ENCODE assay signal across 16 cellular contexts in the genomic region with DNA sequence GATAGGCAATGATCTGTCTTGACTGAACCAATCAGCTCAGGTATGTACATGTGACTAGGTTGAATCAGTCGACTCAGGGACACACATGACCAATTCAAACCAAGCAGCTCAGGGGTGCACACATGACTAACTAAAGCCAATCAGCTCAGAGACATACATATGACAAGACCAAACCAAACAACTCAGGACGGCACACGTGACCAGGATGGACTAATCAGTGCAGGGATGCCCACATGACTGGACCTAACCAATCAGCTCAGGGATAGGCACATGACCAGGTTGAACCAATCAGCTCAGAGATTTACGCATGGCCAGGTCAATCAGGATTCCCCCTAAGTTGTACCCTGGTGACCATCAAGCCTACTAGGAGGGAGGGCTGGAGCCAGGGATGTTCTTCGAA.
DNase-seq lines count a peak whose midpoint lies in the region; ATAC-seq, FAIRE-seq and TF ChIP-seq lines count a peak whose summit lies in the region.
"Had no signal": no experiment of that assay in that cellular context is flagged by ENCODE, and none has a peak within 500 bp of the region (broad histone marks: within the 10 kb centered on the region; RNA-seq: fewer than 3 reads in every experiment).

No MANE protein-coding gene starts in this region.

- no peaks in the 10 kb centered on the region for H3K9me2 ChIP-seq in Karpas-422 (replicated peaks; ENCODE audit: insufficient read depth, low read length)

- FAIRE-seq in K562 (lab: Jason Lieb, UNC): no peak
- FAIRE-seq: GM12891 had no signal

- H3K9me3 ChIP-seq in Karpas-422 (ENCODE audit: low read length) (no peaks in the 10 kb centered on the region; the same call in 1 of the 2 replicates), K562 (replicated peaks; ENCODE audit: control insufficient read depth, insufficient read depth, low read depth, low read length) (no peaks in the 10 kb centered on the region)

- BruUV-seq in K562 (replicated peaks; lab: Mats Ljungman, UMichigan): no TSS peak

- ATAC-seq in K562 (peak; percentile 89), sciatic nerve (no peak)

- TF ChIP-seq EP300 in K562 (IDR thresholded peaks at IDR 0.05; ENCODE audit: low read length): no peak

- CTCF ChIA-PET in K562 (lab: Yijun Ruan, JAX; ENCODE audit: low intra/inter-chr PET ratio): no interaction called here

- in situ Hi-C loops in K562 (cut with MboI): no loop called here

- H3K27ac ChIP-seq in Karpas-422 (ENCODE audit: low read length) (no peak overlapping the region), K562 (ENCODE audit: extremely low read depth, low read depth, low read length) (no peak overlapping the region)
- H3K27ac ChIP-seq: C4-2B, PC-9 had no signal

- H3K9ac ChIP-seq in Karpas-422 (ENCODE audit: low read length) (no peak overlapping the region), K562 (ENCODE audit: insufficient read depth in 1 of 2, low read depth in 2 of 2, low read length in 2 of 2) (no peak overlapping the region)

- no peak for TF ChIP-seq CTCF in K562 (IDR thresholded peaks at IDR 0.05 in 2 of 3, conservative IDR thresholded peaks at IDR 0.05 in 1 of 3; ENCODE audit: insufficient read depth in 2 of 3, low read depth in 1 of 3, low read length in 3 of 3)

- peak; percentile 50 for DNase-seq in NCI-H2171 treated with DMSO at 0.1 percent for 48 hours (lab: John Stamatoyannopoulos, UW)
- no peak for DNase-seq in NCI-H2171 (lab: John Stamatoyannopoulos, UW)
- peak; percentile 21 for DNase-seq in A172 (ENCODE audit: low spot score)
- peak; percentile 45 for DNase-seq in Karpas-422
- DNase-seq in K562 (ENCODE audit: extremely low read depth in 1 of 4, low spot score in 3 of 4): peak; percentile 20 to 70 (median 58)
- no peak for DNase-seq in sciatic nerve (ENCODE audit: low spot score)
- no peak for DNase-seq in activated T-cell treated with anti-CD3 and anti-CD28 coated beads, Interleukin-2, amount 50 U/mL, for 1 hour
- no peak for DNase-seq in HT-29 (ENCODE audit: low spot score)
- DNase-seq: 8988T, DMS153, H9, NCI-H446, PC-9, Right ventricle myocardium superior had no signal

- no peak for TF ChIP-seq POLR2A in K562 (conservative IDR thresholded peaks at IDR 0.05)

- no peak overlapping the region for H2AFZ ChIP-seq in Karpas-422 (ENCODE audit: low read length)
- H2AFZ ChIP-seq in K562 (ENCODE audit: low read depth, low read length): peak overlapping the region; percentile 27; the same call in 1 of the 2 replicates
- H2AFZ ChIP-seq: PC-9 had no signal

- intact Hi-C loops in K562 (cut with micrococcal nuclease) (no loop called here), sciatic nerve (cut with DNase I) (no loop called here)

- no peak for TF ChIP-seq RAD21 in K562 (CRISPR knock-in tag; conservative IDR thresholded peaks at IDR 0.05 in 1 of 2, IDR thresholded peaks at IDR 0.05 in 1 of 2)

- H3K27me3 ChIP-seq in Karpas-422 (ENCODE audit: low read length) (no peaks in the 10 kb centered on the region), K562 (ENCODE audit: control insufficient read depth in 2 of 2, insufficient read depth in 2 of 2, low read length in 2 of 2) (no peaks in the 10 kb centered on the region; a peak in 1 of 5 replicates)

- H3K79me2 ChIP-seq in Karpas-422 (ENCODE audit: low read length) (no peaks in the 10 kb centered on the region), K562 (ENCODE audit: control insufficient read depth, insufficient read depth, low read length) (no peaks in the 10 kb centered on the region)

- POLR2A ChIA-PET in K562 (lab: Yijun Ruan, JAX): no interaction called here

- no peaks in the 10 kb centered on the region for H4K20me1 ChIP-seq in Karpas-422 (ENCODE audit: insufficient read depth, low read depth, low read length)
- no peaks in the 10 kb centered on the region for H4K20me1 ChIP-seq in K562 (replicated peaks; ENCODE audit: control insufficient read depth, insufficient read depth, low read length)

- H3K4me1 ChIP-seq in Karpas-422 (ENCODE audit: low read length) (no peaks in the 10 kb centered on the region), K562 (replicated peaks in 1 of 2; ENCODE audit: control insufficient read depth in 2 of 2, insufficient read depth in 2 of 2, low read length in 2 of 2) (no peaks in the 10 kb centered on the region; a peak in 1 of 5 replicates)

- H3K9me1 ChIP-seq in K562 (ENCODE audit: control insufficient read depth, insufficient read depth, low read length): no peaks in the 10 kb centered on the region

- no peak overlapping the region for H3K4me2 ChIP-seq in Karpas-422 (ENCODE audit: low read depth, low read length, poor library complexity, severe bottlenecking)
- H3K4me2 ChIP-seq in K562 (ENCODE audit: insufficient read depth, low read length): peak overlapping the region; percentile 35
- H3K4me2 ChIP-seq: PC-9 had no signal

- WGBS in K562 (ENCODE audit: insufficient coverage, low coverage, missing lambda C conversion rate): 2% methylated on average over 5 of the region's 5 CpGs

- no peaks in the 10 kb centered on the region for H3K36me3 ChIP-seq in Karpas-422 (ENCODE audit: insufficient read depth, low read length)
- no peaks in the 10 kb centered on the region for H3K36me3 ChIP-seq in K562 (ENCODE audit: control insufficient read depth, insufficient read depth, low read length)

- H3K4me3 ChIP-seq in Karpas-422 (ENCODE audit: low read length) (no peak overlapping the region), K562 (no peak overlapping the region)
- H3K4me3 ChIP-seq: PC-9 had no signal

TF ChIP-seq in K562, 482 proteins besides CTCF, POLR2A, EP300 and RAD21:
- TF ChIP-seq L3MBTL2 (IDR thresholded peaks at IDR 0.05) (peak; percentile 16; the same call in 1 of the 2 replicates), RAD51 (IDR thresholded peaks at IDR 0.05; ENCODE audit: borderline replicate concordance, low read depth) (peak; percentile 98), XRCC3 (IDR thresholded peaks at IDR 0.05) (no peak), TRIM28 (IDR thresholded peaks at IDR 0.05) (no peak), NRF1 (conservative IDR thresholded peaks at IDR 0.05 in 1 of 2, IDR thresholded peaks at IDR 0.05 in 1 of 2) (peak in 1 of 2 experiments; percentile 28; a peak in 1 of 4 replicates), RBM25 (IDR thresholded peaks at IDR 0.05; ENCODE audit: low read depth, low read length, severe bottlenecking) (peak; percentile 33), NFYB (IDR thresholded peaks at IDR 0.05; ENCODE audit: extremely low read depth, insufficient read length) (peak; percentile 57), FOS (IDR thresholded peaks at IDR 0.05; ENCODE audit: extremely low read depth, insufficient read length) (peak; percentile 83), CBFA2T2 (conservative IDR thresholded peaks at IDR 0.05) (peak; percentile 87), ZNF217 (CRISPR knock-in tag; IDR thresholded peaks at IDR 0.05) (no peak)
- TF ChIP-seq, protein P1, sequence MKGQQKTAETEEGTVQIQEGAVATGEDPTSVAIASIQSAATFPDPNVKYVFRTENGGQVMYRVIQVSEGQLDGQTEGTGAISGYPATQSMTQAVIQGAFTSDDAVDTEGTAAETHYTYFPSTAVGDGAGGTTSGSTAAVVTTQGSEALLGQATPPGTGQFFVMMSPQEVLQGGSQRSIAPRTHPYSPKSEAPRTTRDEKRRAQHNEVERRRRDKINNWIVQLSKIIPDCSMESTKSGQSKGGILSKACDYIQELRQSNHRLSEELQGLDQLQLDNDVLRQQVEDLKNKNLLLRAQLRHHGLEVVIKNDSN (CRISPR knock-in tag; IDR thresholded peaks at IDR 0.05): peak; percentile 93
- TF ChIP-seq, protein P2, sequence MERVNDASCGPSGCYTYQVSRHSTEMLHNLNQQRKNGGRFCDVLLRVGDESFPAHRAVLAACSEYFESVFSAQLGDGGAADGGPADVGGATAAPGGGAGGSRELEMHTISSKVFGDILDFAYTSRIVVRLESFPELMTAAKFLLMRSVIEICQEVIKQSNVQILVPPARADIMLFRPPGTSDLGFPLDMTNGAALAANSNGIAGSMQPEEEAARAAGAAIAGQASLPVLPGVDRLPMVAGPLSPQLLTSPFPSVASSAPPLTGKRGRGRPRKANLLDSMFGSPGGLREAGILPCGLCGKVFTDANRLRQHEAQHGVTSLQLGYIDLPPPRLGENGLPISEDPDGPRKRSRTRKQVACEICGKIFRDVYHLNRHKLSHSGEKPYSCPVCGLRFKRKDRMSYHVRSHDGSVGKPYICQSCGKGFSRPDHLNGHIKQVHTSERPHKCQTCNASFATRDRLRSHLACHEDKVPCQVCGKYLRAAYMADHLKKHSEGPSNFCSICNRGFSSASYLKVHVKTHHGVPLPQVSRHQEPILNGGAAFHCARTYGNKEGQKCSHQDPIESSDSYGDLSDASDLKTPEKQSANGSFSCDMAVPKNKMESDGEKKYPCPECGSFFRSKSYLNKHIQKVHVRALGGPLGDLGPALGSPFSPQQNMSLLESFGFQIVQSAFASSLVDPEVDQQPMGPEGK (CRISPR knock-in tag; IDR thresholded peaks at IDR 0.05; ENCODE audit: borderline replicate concordance): no peak
- TF ChIP-seq, protein P3, sequence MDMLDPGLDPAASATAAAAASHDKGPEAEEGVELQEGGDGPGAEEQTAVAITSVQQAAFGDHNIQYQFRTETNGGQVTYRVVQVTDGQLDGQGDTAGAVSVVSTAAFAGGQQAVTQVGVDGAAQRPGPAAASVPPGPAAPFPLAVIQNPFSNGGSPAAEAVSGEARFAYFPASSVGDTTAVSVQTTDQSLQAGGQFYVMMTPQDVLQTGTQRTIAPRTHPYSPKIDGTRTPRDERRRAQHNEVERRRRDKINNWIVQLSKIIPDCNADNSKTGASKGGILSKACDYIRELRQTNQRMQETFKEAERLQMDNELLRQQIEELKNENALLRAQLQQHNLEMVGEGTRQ (CRISPR knock-in tag; IDR thresholded peaks at IDR 0.05): peak; percentile 96
- TF ChIP-seq, protein P4, sequence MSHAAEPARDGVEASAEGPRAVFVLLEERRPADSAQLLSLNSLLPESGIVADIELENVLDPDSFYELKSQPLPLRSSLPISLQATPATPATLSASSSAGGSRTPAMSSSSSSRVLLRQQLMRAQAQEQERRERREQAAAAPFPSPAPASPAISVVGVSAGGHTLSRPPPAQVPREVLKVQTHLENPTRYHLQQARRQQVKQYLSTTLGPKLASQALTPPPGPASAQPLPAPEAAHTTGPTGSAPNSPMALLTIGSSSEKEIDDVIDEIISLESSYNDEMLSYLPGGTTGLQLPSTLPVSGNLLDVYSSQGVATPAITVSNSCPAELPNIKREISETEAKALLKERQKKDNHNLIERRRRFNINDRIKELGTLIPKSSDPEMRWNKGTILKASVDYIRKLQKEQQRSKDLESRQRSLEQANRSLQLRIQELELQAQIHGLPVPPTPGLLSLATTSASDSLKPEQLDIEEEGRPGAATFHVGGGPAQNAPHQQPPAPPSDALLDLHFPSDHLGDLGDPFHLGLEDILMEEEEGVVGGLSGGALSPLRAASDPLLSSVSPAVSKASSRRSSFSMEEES (CRISPR knock-in tag; IDR thresholded peaks at IDR 0.05): peak; percentile 27

Comparison
In these comparisons a context has a peak if more than half of its experiments do, and no peak if none do; other contexts are left out.
1. DNase-seq: peak in NCI-H2171 treated with DMSO at 0.1 percent for 48 hours (single experiment), A172 (single experiment), Karpas-422 (single experiment) and K562 (4 of 4); none in NCI-H2171 (single experiment), sciatic nerve (single experiment), activated T-cell treated with anti-CD3 and anti-CD28 coated beads, Interleukin-2, amount 50 U/mL, for 1 hour (single experiment) and HT-29 (single experiment).